1 cellular context compared by ENCODE assay signal in genomic region chr18:13287372-13287771, GRCh38.
TF ChIP-seq lines count a peak whose summit lies in the region.

No MANE protein-coding gene starts in this region.

TF ChIP-seq in HEK293, 187 proteins besides CTCF, POLR2A, EP300 and RAD21 (continued from another document):
- TF ChIP-seq ZNF148 (tag by site-specific recombination; IDR thresholded peaks at IDR 0.05; ENCODE audit: borderline replicate concordance), result no peak
- TF ChIP-seq YY2 (tag by site-specific recombination; IDR thresholded peaks at IDR 0.05), result no peak
- TF ChIP-seq ZSCAN30 (tag by site-specific recombination; IDR thresholded peaks at IDR 0.05), result no peak
TF ChIP-seq in HEK293: peak in this region for 3.
